Comparison of ENCODE assay signal across 1 cellular context in genomic region chrX:107730991-107731766, GRCh38.
TF ChIP-seq lines count a peak whose summit lies in the region.

No MANE protein-coding gene starts in this region.

TF ChIP-seq in H1, 55 proteins besides CTCF, POLR2A, EP300 and RAD21:
- no peak for TF ChIP-seq CREB1 (IDR thresholded peaks at IDR 0.05)
- no peak for TF ChIP-seq SIRT6 (IDR thresholded peaks at IDR 0.05; ENCODE audit: low read length)
- no peak for TF ChIP-seq CBX5 (IDR thresholded peaks at IDR 0.05; ENCODE audit: low read depth, low read length)
- no peak for TF ChIP-seq CTBP2 (IDR thresholded peaks at IDR 0.05; ENCODE audit: borderline replicate concordance, insufficient read depth, insufficient read length, low read length)
- no peak for TF ChIP-seq E2F6 (IDR thresholded peaks at IDR 0.05)
- TF ChIP-seq, protein P1, sequence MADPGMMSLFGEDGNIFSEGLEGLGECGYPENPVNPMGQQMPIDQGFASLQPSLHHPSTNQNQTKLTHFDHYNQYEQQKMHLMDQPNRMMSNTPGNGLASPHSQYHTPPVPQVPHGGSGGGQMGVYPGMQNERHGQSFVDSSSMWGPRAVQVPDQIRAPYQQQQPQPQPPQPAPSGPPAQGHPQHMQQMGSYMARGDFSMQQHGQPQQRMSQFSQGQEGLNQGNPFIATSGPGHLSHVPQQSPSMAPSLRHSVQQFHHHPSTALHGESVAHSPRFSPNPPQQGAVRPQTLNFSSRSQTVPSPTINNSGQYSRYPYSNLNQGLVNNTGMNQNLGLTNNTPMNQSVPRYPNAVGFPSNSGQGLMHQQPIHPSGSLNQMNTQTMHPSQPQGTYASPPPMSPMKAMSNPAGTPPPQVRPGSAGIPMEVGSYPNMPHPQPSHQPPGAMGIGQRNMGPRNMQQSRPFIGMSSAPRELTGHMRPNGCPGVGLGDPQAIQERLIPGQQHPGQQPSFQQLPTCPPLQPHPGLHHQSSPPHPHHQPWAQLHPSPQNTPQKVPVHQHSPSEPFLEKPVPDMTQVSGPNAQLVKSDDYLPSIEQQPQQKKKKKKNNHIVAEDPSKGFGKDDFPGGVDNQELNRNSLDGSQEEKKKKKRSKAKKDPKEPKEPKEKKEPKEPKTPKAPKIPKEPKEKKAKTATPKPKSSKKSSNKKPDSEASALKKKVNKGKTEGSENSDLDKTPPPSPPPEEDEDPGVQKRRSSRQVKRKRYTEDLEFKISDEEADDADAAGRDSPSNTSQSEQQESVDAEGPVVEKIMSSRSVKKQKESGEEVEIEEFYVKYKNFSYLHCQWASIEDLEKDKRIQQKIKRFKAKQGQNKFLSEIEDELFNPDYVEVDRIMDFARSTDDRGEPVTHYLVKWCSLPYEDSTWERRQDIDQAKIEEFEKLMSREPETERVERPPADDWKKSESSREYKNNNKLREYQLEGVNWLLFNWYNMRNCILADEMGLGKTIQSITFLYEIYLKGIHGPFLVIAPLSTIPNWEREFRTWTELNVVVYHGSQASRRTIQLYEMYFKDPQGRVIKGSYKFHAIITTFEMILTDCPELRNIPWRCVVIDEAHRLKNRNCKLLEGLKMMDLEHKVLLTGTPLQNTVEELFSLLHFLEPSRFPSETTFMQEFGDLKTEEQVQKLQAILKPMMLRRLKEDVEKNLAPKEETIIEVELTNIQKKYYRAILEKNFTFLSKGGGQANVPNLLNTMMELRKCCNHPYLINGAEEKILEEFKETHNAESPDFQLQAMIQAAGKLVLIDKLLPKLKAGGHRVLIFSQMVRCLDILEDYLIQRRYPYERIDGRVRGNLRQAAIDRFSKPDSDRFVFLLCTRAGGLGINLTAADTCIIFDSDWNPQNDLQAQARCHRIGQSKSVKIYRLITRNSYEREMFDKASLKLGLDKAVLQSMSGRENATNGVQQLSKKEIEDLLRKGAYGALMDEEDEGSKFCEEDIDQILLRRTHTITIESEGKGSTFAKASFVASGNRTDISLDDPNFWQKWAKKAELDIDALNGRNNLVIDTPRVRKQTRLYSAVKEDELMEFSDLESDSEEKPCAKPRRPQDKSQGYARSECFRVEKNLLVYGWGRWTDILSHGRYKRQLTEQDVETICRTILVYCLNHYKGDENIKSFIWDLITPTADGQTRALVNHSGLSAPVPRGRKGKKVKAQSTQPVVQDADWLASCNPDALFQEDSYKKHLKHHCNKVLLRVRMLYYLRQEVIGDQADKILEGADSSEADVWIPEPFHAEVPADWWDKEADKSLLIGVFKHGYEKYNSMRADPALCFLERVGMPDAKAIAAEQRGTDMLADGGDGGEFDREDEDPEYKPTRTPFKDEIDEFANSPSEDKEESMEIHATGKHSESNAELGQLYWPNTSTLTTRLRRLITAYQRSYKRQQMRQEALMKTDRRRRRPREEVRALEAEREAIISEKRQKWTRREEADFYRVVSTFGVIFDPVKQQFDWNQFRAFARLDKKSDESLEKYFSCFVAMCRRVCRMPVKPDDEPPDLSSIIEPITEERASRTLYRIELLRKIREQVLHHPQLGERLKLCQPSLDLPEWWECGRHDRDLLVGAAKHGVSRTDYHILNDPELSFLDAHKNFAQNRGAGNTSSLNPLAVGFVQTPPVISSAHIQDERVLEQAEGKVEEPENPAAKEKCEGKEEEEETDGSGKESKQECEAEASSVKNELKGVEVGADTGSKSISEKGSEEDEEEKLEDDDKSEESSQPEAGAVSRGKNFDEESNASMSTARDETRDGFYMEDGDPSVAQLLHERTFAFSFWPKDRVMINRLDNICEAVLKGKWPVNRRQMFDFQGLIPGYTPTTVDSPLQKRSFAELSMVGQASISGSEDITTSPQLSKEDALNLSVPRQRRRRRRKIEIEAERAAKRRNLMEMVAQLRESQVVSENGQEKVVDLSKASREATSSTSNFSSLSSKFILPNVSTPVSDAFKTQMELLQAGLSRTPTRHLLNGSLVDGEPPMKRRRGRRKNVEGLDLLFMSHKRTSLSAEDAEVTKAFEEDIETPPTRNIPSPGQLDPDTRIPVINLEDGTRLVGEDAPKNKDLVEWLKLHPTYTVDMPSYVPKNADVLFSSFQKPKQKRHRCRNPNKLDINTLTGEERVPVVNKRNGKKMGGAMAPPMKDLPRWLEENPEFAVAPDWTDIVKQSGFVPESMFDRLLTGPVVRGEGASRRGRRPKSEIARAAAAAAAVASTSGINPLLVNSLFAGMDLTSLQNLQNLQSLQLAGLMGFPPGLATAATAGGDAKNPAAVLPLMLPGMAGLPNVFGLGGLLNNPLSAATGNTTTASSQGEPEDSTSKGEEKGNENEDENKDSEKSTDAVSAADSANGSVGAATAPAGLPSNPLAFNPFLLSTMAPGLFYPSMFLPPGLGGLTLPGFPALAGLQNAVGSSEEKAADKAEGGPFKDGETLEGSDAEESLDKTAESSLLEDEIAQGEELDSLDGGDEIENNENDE (IDR thresholded peaks at IDR 0.05; ENCODE audit: insufficient replicate concordance, low read length), result no peak
- TF ChIP-seq SUZ12 (IDR thresholded peaks at IDR 0.05; ENCODE audit: low read length), result no peak
- TF ChIP-seq KDM4A (IDR thresholded peaks at IDR 0.05; ENCODE audit: low read depth, low read length, severe bottlenecking), result no peak
- TF ChIP-seq POU5F1 (IDR thresholded peaks at IDR 0.05; ENCODE audit: low read depth, low read length), result no peak
